Comparison of ENCODE assay signal across 8 cellular contexts in genomic region chr9:14353222-14354056, GRCh38. TPM values are rescaled to one million over a fixed set of nuclear protein-coding genes. Genes with fewer than 3 reads are reported as not detected.
A peak's percentile ranks its signal among the peaks of the same experiment; 100 is the strongest.
DNase-seq lines count a peak whose midpoint lies in the region; ATAC-seq, FAIRE-seq and TF ChIP-seq lines count a peak whose summit lies in the region.

No MANE protein-coding gene starts in this region.

- H3K9ac ChIP-seq in HepG2 (ENCODE audit: insufficient read depth, low read depth, low read length) = no peak overlapping the region

- TF ChIP-seq POLR2A in HepG2 (IDR thresholded peaks at IDR 0.05; ENCODE audit: insufficient read depth in 1 of 2, low read depth in 2 of 2, low read length in 2 of 2) = no peak

- H3K36me3 ChIP-seq in HepG2 (replicated peaks in 1 of 2; ENCODE audit: control insufficient read depth in 1 of 2, insufficient read depth in 2 of 2, low read length in 2 of 2) = no peaks in the 10 kb centered on the region

- TF ChIP-seq CTCF in AG09319 (IDR thresholded peaks at IDR 0.05; ENCODE audit: low read depth, low read length) (peak; percentile 98), HepG2 (CRISPR knock-in tag; IDR thresholded peaks at IDR 0.05) (peak; percentile 93)

- peak overlapping the region in 1 of 3 experiments; percentile 8; a peak in 1 of 6 replicates for H3K4me3 ChIP-seq in HepG2 (replicated peaks in 1 of 3; ENCODE audit: insufficient read depth in 1 of 3, low read depth in 2 of 3, low read length in 3 of 3)

- peaks cover 13% of the 10 kb centered on the region for H3K4me1 ChIP-seq in HepG2 (ENCODE audit: insufficient read depth, low read length)

- 16% methylated on average over 16 of the region's 18 CpGs for WGBS in HepG2 (ENCODE audit: low lambda C conversion rate)

- FAIRE-seq in HepG2 (lab: Jason Lieb, UNC) = peak; percentile 64

- no TSS peak for BruUV-seq in HepG2 (replicated peaks; lab: Mats Ljungman, UMichigan)

- H3K36me3 Mint-ChIP-seq in activated CD4-positive, alpha-beta T cell treated with anti-CD3 and anti-CD28 coated beads for 36 hours (ENCODE audit: low read depth) = no peaks in the 10 kb centered on the region

- H3K27me3 ChIP-seq in HepG2 (ENCODE audit: control insufficient read depth in 1 of 2, insufficient read depth in 2 of 2, low read length in 2 of 2) = peaks cover 0 to 46% of the 10 kb centered on the region in 2 experiments; a peak in 4 of 5 replicates

- no peak overlapping the region for H3K27ac ChIP-seq in HepG2 (ENCODE audit: extremely low read length, insufficient read depth, low read length)

- ATAC-seq in GM18907 (IDR thresholded peaks at IDR 0.05; ENCODE audit: unreplicated experiment) = peak; percentile 90
- ATAC-seq in HG03103 (IDR thresholded peaks at IDR 0.05; ENCODE audit: low read depth, unreplicated experiment) = peak; percentile 90
- ATAC-seq in activated CD4-positive, alpha-beta T cell treated with anti-CD3 and anti-CD28 coated beads for 36 hours = peak; percentile 33
- peak; percentile 93 for ATAC-seq in HepG2

- no peak overlapping the region for H2AFZ ChIP-seq in HepG2 (ENCODE audit: low read length)

- H3K27me3 Mint-ChIP-seq in activated CD4-positive, alpha-beta T cell treated with anti-CD3 and anti-CD28 coated beads for 36 hours = peaks cover 55% of the 10 kb centered on the region

- H3K9me3 Mint-ChIP-seq in activated CD4-positive, alpha-beta T cell treated with anti-CD3 and anti-CD28 coated beads for 36 hours (ENCODE audit: low read depth) = no peaks in the 10 kb centered on the region

- no peaks in the 10 kb centered on the region for H3K79me2 ChIP-seq in HepG2 (ENCODE audit: insufficient read depth, low read length)

- intact Hi-C loops in activated CD4-positive, alpha-beta T cell treated with anti-CD3 and anti-CD28 coated beads for 36 hours (cut with DNase I, micrococcal nuclease) = loop anchor here (1.0 to 5.0 kb wide), 5 partner anchors 415 to 1321 kb away; no protein-coding TSS in a partner anchor
- intact Hi-C loops in HepG2 (cut with micrococcal nuclease; ENCODE audit: unreplicated experiment) = loop anchor here (1.0 to 2.0 kb wide), 4 partner anchors 31 to 1319 kb away; no protein-coding TSS in a partner anchor

- peaks cover 6% of the 10 kb centered on the region for H3K4me1 Mint-ChIP-seq in activated CD4-positive, alpha-beta T cell treated with anti-CD3 and anti-CD28 coated beads for 36 hours

- H3K27ac Mint-ChIP-seq in activated CD4-positive, alpha-beta T cell treated with anti-CD3 and anti-CD28 coated beads for 36 hours = no peak overlapping the region

- H3K4me3 Mint-ChIP-seq in activated CD4-positive, alpha-beta T cell treated with anti-CD3 and anti-CD28 coated beads for 36 hours = no peak overlapping the region

- POLR2A ChIA-PET in activated CD4-positive, alpha-beta T cell treated with anti-CD3 and anti-CD28 coated beads for 36 hours (lab: Charles Lee) = no interaction called here
- POLR2A ChIA-PET in HepG2 (lab: Yijun Ruan, JAX) = no interaction called here

- H4K20me1 ChIP-seq in HepG2 (ENCODE audit: insufficient read depth, low read length) = no peaks in the 10 kb centered on the region; the same call in 1 of the 2 replicates

- H3K4me2 ChIP-seq in HepG2 (ENCODE audit: low read depth, low read length) = peak overlapping the region; percentile 34; the same call in 1 of the 2 replicates

- H3K9me3 ChIP-seq in HepG2 (ENCODE audit: low read length) = no peaks in the 10 kb centered on the region

- peak; percentile 52 for DNase-seq in AG09319 (ENCODE audit: extremely low read depth, low read depth)
- peak; percentile 90 for DNase-seq in NCI-H2227 (lab: John Stamatoyannopoulos, UW; ENCODE audit: unreplicated experiment)
- DNase-seq in activated CD4-positive, alpha-beta T cell treated with anti-CD3 and anti-CD28 coated beads for 36 hours = peak; percentile 90
- DNase-seq in cerebellum (ENCODE audit: low spot score) = peak; percentile 89
- peak; percentile 51 for DNase-seq in HepG2 (ENCODE audit: low spot score)
- peak; percentile 44 to 74 for DNase-seq in stimulated activated CD4-positive, alpha-beta T cell treated with anti-CD3 and anti-CD28 coated beads, Interleukin-4, amount 100 ng/mL, for 4 hours

- peak; percentile 81 for TF ChIP-seq RAD21 in HepG2 (CRISPR knock-in tag; IDR thresholded peaks at IDR 0.05)

- in situ Hi-C loops in HepG2 (cut with HindIII; ENCODE audit: extremely low pct_ligation_motif_present, low pct_unique_long_range_greater_than_20kb) = loop anchor here (5.0 to 25.0 kb wide), 5 partner anchors 286 to 1316 kb away; no protein-coding TSS in a partner anchor

- CTCF ChIA-PET in activated CD4-positive, alpha-beta T cell treated with anti-CD3 and anti-CD28 coated beads for 36 hours (lab: Charles Lee) = interaction anchor here (0.6 to 2.6 kb wide), 16 partner anchors 8 to 1083 kb away, joined by 3 to 20 read pairs (median 3); no protein-coding TSS in a partner anchor
- CTCF ChIA-PET in HepG2 (lab: Yijun Ruan, JAX; ENCODE audit: low intra/inter-chr PET ratio, low total read pairs) = interaction anchor here (1.0 to 1.8 kb wide), 4 partner anchors 282 to 926 kb away, joined by 3 to 8 read pairs (median 4); no protein-coding TSS in a partner anchor

- TF ChIP-seq EP300 in HepG2 (IDR thresholded peaks at IDR 0.05; ENCODE audit: low read depth in 2 of 2, low read length in 2 of 2) (no peak), HepG2 (CRISPR knock-in tag; IDR thresholded peaks at IDR 0.05; ENCODE audit: borderline replicate concordance) (no peak)

TF ChIP-seq in HepG2, 621 proteins besides CTCF, POLR2A, EP300 and RAD21 (continues in another document):
- TF ChIP-seq SMAD1 (CRISPR knock-in tag; IDR thresholded peaks at IDR 0.05; ENCODE audit: borderline replicate concordance, low read depth) = no peak
- TF ChIP-seq, protein P1, sequence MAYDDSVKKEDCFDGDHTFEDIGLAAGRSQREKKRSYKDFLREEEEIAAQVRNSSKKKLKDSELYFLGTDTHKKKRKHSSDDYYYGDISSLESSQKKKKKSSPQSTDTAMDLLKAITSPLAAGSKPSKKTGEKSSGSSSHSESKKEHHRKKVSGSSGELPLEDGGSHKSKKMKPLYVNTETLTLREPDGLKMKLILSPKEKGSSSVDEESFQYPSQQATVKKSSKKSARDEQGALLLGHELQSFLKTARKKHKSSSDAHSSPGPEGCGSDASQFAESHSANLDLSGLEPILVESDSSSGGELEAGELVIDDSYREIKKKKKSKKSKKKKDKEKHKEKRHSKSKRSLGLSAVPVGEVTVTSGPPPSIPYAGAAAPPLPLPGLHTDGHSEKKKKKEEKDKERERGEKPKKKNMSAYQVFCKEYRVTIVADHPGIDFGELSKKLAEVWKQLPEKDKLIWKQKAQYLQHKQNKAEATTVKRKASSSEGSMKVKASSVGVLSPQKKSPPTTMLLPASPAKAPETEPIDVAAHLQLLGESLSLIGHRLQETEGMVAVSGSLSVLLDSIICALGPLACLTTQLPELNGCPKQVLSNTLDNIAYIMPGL (CRISPR knock-in tag; IDR thresholded peaks at IDR 0.05; ENCODE audit: borderline replicate concordance in 1 of 2, low read depth in 1 of 2) = 0 out of 4 replicates have a peak, but pooled peaks have one; percentile 26 to 32
- 0 out of 2 replicates have a peak, but pooled peaks have one; percentile 29 for TF ChIP-seq ERF (CRISPR knock-in tag; IDR thresholded peaks at IDR 0.05)
- no peak for TF ChIP-seq ZNF350 (CRISPR knock-in tag; IDR thresholded peaks at IDR 0.05; ENCODE audit: borderline replicate concordance, low read depth)
- TF ChIP-seq CBX1 (IDR thresholded peaks at IDR 0.05; ENCODE audit: low read depth) = no peak
- TF ChIP-seq, protein P2, sequence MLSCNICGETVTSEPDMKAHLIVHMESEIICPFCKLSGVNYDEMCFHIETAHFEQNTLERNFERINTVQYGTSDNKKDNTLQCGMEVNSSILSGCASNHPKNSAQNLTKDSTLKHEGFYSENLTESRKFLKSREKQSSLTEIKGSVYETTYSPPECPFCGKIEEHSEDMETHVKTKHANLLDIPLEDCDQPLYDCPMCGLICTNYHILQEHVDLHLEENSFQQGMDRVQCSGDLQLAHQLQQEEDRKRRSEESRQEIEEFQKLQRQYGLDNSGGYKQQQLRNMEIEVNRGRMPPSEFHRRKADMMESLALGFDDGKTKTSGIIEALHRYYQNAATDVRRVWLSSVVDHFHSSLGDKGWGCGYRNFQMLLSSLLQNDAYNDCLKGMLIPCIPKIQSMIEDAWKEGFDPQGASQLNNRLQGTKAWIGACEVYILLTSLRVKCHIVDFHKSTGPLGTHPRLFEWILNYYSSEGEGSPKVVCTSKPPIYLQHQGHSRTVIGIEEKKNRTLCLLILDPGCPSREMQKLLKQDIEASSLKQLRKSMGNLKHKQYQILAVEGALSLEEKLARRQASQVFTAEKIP (CRISPR knock-in tag; IDR thresholded peaks at IDR 0.05; ENCODE audit: borderline replicate concordance) = no peak
- no peak for TF ChIP-seq PAX8 (CRISPR knock-in tag; IDR thresholded peaks at IDR 0.05; ENCODE audit: borderline replicate concordance)
- TF ChIP-seq XRCC5 (optimal IDR thresholded peaks at IDR 0.05; ENCODE audit: low read length) = peak; percentile 88
- TF ChIP-seq ZKSCAN8 (CRISPR knock-in tag; IDR thresholded peaks at IDR 0.05; ENCODE audit: borderline replicate concordance) = no peak

RNA-seq across cellular contexts. Expression of gene NFIB, which starts 39.5 kb away (rescaled TPM):
- total RNA-seq in activated CD4-positive, alpha-beta T cell treated with anti-CD3 and anti-CD28 coated beads for 36 hours = not detected
- 236 TPM for total RNA-seq in cerebellum
- total RNA-seq in HepG2 (2016; rRNA removed; fragmentation: Illumina TruSeq; extraction: Trizol) = 2.4 and 4.6 TPM in 2 replicates
- total RNA-seq in HepG2 (2016; cell fraction: cytosol; rRNA removed; fragmentation: Illumina TruSeq; extraction: Trizol; ENCODE audit: low read depth) = 4.1 TPM in 2 replicates
- total RNA-seq in HepG2 (2016; cell fraction: insoluble cytoplasmic fraction; rRNA removed; fragmentation: Illumina TruSeq; extraction: Trizol) = 1.6 and 4.1 TPM in 2 replicates
- total RNA-seq in HepG2 (2016; cell fraction: membrane; rRNA removed; fragmentation: Illumina TruSeq; extraction: Trizol) = 1.4 and 1.6 TPM in 2 replicates
- total RNA-seq in HepG2 (2016; cell fraction: nucleus; rRNA removed; fragmentation: Illumina TruSeq; extraction: Trizol) = 18.2 and 18.4 TPM in 2 replicates
- 0.98 and 1.4 TPM in 2 replicates for polyA plus RNA-seq in HepG2 (2011; rRNA removed)
- polyA plus RNA-seq in HepG2 (2011; cell fraction: cytosol; rRNA removed) = 0.17 and 0.32 TPM in 2 replicates
- polyA plus RNA-seq in HepG2 (2011; cell fraction: nucleus; rRNA removed) = 3.9 and 4.5 TPM in 2 replicates
- polyA plus RNA-seq in HepG2 (2012) = 1.1 and 1.7 TPM in 2 replicates
- 0.20 TPM in 2 replicates for polyA plus RNA-seq in HepG2 (2016; cell fraction: cytosol; fragmentation: Illumina TruSeq; extraction: Trizol; ENCODE audit: low read depth)
- polyA plus RNA-seq in HepG2 (2016; cell fraction: insoluble cytoplasmic fraction; fragmentation: Illumina TruSeq; extraction: Trizol; ENCODE audit: low read depth) = 1.4 and 1.7 TPM in 2 replicates
- polyA plus RNA-seq in HepG2 (2016; cell fraction: membrane; fragmentation: Illumina TruSeq; extraction: Trizol; ENCODE audit: low read depth) = 0.31 and 0.49 TPM in 2 replicates
- 5.7 and 6.1 TPM in 2 replicates for polyA plus RNA-seq in HepG2 (2016; cell fraction: nucleus; fragmentation: Illumina TruSeq; extraction: Trizol; ENCODE audit: insufficient read depth, low read depth)
- 3.1 and 48.1 TPM in 2 replicates for polyA minus RNA-seq in HepG2 (2011; rRNA and poly(A)+ RNA removed; ENCODE audit: low replicate concordance)
- 1.1 and 3.5 TPM in 2 replicates for polyA minus RNA-seq in HepG2 (2011; cell fraction: cytosol; rRNA and poly(A)+ RNA removed)
- polyA minus RNA-seq in HepG2 (2011; cell fraction: nucleus; rRNA and poly(A)+ RNA removed) = 25.6 and 28.5 TPM in 2 replicates

Comparison
In these comparisons a context has a peak if more than half of its experiments do, and no peak if none do; other contexts are left out.
1. ATAC-seq: peak in every context shown above with its lines; median percentile 93 in HepG2; 90 in GM18907; 90 in HG03103; 33 in activated CD4-positive, alpha-beta T cell treated with anti-CD3 and anti-CD28 coated beads for 36 hours.
2. RNA of gene NFIB, which starts 39.5 kb away (total RNA-seq): 236 TPM in cerebellum (single experiment); 1.4 to 18.4 TPM in HepG2 and not detected in activated CD4-positive, alpha-beta T cell treated with anti-CD3 and anti-CD28 coated beads for 36 hours; every median in the first group is over 10 times any median in the second.
3. Peak in every context shown above with its lines, with median percentiles within 50 percentile points of each other: DNase-seq.